ENCODE assay signal across 21 cellular contexts in genomic region chr2:223643310-223643709, GRCh38. TPM values are rescaled to one million over a fixed set of nuclear protein-coding genes. Genes with fewer than 3 reads are reported as not detected.
"Had no signal": no experiment of that assay in that cellular context is flagged by ENCODE, and none has a peak within 500 bp of the region (broad histone marks: within the 10 kb centered on the region; RNA-seq: fewer than 3 reads in every experiment).

No MANE protein-coding gene starts in this region.

- DNase-seq: activated CD4-positive, alpha-beta T cell treated with anti-CD3 and anti-CD28 coated beads for 1 hour; activated gamma-delta T cell treated with Interleukin-2 at 50 U/mL for 16 hours; dermis blood vessel endothelial cell; effector memory CD4-positive, alpha-beta T cell; esophagus squamous epithelium; left cardiac atrium; mesendoderm; naive thymus-derived CD4-positive, alpha-beta T cell; pancreas; sigmoid colon; spleen; stimulated activated CD4-positive, alpha-beta T cell treated with anti-CD3 and anti-CD28 coated beads, Interleukin-4, amount 100 ng/mL, for 4 hours; T1000; testis; upper lobe of left lung had no signal

- ATAC-seq: activated naive CD4-positive, alpha-beta T cell treated with anti-CD3 and anti-CD28 coated beads, Interleukin-2, amount 50 U/mL, for 72 hours; left cardiac atrium; naive thymus-derived CD4-positive, alpha-beta T cell; pancreas; stimulated activated memory B cell treated with anti-CD40 and anti-IgM and Interleukin-4, amounts not matched to agents 10 μg/mL and 1 μg/mL and 100 μg/mL, for 72 hours had no signal

- H3K4me1 ChIP-seq: pancreas, spleen, testis had no signal

- H3K9ac ChIP-seq: neural progenitor cell had no signal

- H3K79me2 ChIP-seq: hepatocyte had no signal

- H3K36me3 ChIP-seq: esophagus squamous epithelium, neural progenitor cell, pancreas, sigmoid colon, spleen, upper lobe of left lung had no signal

- H2AFZ ChIP-seq: hepatocyte, neural progenitor cell had no signal

- H3K4me3 ChIP-seq: esophagus squamous epithelium, hepatocyte, neural progenitor cell, pancreas, sigmoid colon, spleen, testis, upper lobe of left lung had no signal

- H3K27ac ChIP-seq: esophagus squamous epithelium, hepatocyte, neural progenitor cell, pancreas, sigmoid colon, testis, VCaP had no signal

- H3K4me2 ChIP-seq: hepatocyte, neural progenitor cell had no signal

- H3K27me3 ChIP-seq: esophagus squamous epithelium, hepatocyte, neural progenitor cell, pancreas, sigmoid colon, spleen, testis, upper lobe of left lung had no signal

- H3K9me3 ChIP-seq: esophagus squamous epithelium, pancreas, sigmoid colon, testis, upper lobe of left lung had no signal

RNA-seq across cellular contexts. Expression of gene SCG2, which starts 41.1 kb away (rescaled TPM):
- total RNA-seq: activated naive CD4-positive, alpha-beta T cell treated with anti-CD3 and anti-CD28 coated beads, Interleukin-2, amount 50 U/mL, for 72 hours; activated T-helper 1 cell treated with anti-CD3 and anti-CD28 coated beads, Interleukin-12 subunit alpha, Interleukin-12 subunit beta, Interleukin-2, Interleukin-4 antibody, amounts not matched to agents 30 ng/mL and 10 ng/mL and 1 ng/mL, durations not matched to agents 14 hours and 24 hours and 36 hours had no signal
- polyA plus RNA-seq: naive thymus-derived CD4-positive, alpha-beta T cell had no signal
